In genomic region chr1:54716299-54717047, GRCh38 we compare ENCODE assay signal across 8 cellular contexts. TPM values are rescaled to one million over a fixed set of nuclear protein-coding genes. Genes with fewer than 3 reads are reported as not detected.
DNase-seq lines count a peak whose midpoint lies in the region; ATAC-seq, FAIRE-seq and TF ChIP-seq lines count a peak whose summit lies in the region.

No MANE protein-coding gene starts in this region.

- H3K27ac ChIP-seq in RWPE1 (peak overlapping the region; percentile 78), esophagus (ENCODE audit: low read depth in 2 of 2, low read length in 1 of 2) (peak overlapping the region in 1 of 2 donors; percentile 88), pancreas (no peak overlapping the region)

- no peaks in the 10 kb centered on the region for H3K27me3 ChIP-seq in esophagus (ENCODE audit: control insufficient read depth in 1 of 2, insufficient read depth in 2 of 2, low read length in 2 of 2)
- H3K27me3 ChIP-seq in pancreas, result no peaks in the 10 kb centered on the region

- H3K4me1 Mint-ChIP-seq in activated CD4-positive, alpha-beta T cell treated with anti-CD3 and anti-CD28 coated beads, Interleukin-2, amount 10 ng/mL, durations not matched to agents 7 days and 5 days, result peaks cover 29% of the 10 kb centered on the region

- intact Hi-C loops in pancreas (cut with DNase I), result no loop called here

- WGBS in esophagus, 2 donors, result 26 to 27% methylated on average over 8 of the region's 8 CpGs
- WGBS in pancreas, 2 donors, result 23 to 25% methylated on average over 8 of the region's 8 CpGs

- FAIRE-seq in pancreas (lab: Jason Lieb, UNC), result no peak

- H3K4me3 ChIP-seq in esophagus (ENCODE audit: low read depth in 1 of 2, low read length in 2 of 2), result peak overlapping the region; percentile 82 to 86
- H3K4me3 ChIP-seq in pancreas, result peak overlapping the region; percentile 76 to 90 (median 83)

- H3K27me3 Mint-ChIP-seq in activated CD4-positive, alpha-beta T cell treated with anti-CD3 and anti-CD28 coated beads, Interleukin-2, amount 10 ng/mL, durations not matched to agents 7 days and 5 days, result no peaks in the 10 kb centered on the region

- CTCF ChIA-PET in activated CD4-positive, alpha-beta T cell treated with anti-CD3 and anti-CD28 coated beads, Interleukin-2, amount 10 ng/mL, durations not matched to agents 7 days and 5 days (lab: Charles Lee), result interaction anchor here (1.0 to 1.8 kb wide), 4 partner anchors 12 to 79 kb away, joined by 3 to 4 read pairs (median 4); no protein-coding TSS in a partner anchor
- CTCF ChIA-PET in RWPE1 (lab: Yijun Ruan, JAX), result interaction anchor here (1.2 kb wide), 1 partner anchor 84 kb away, joined by 5 read pairs; the partner anchor contains the start of gene TTC22

- H3K27ac Mint-ChIP-seq in activated CD4-positive, alpha-beta T cell treated with anti-CD3 and anti-CD28 coated beads, Interleukin-2, amount 10 ng/mL, durations not matched to agents 7 days and 5 days, result peak overlapping the region; percentile 89

- DNase-seq in activated CD4-positive, alpha-beta T cell treated with anti-CD3 and anti-CD28 coated beads, Interleukin-2, amount 10 ng/mL, durations not matched to agents 7 days and 5 days, result no peak
- DNase-seq in activated CD4-positive, alpha-beta T cell treated with anti-CD3 and anti-CD28 coated beads, Interleukin-2, amount 50 U/mL, for 4 hours, result no peak
- DNase-seq in RWPE1 (ENCODE audit: low spot score) (peak; percentile 50), pancreas (no peak), GF-D8 (lab: John Stamatoyannopoulos, UW) (no peak), hepatic stellate cell (ENCODE audit: low spot score) (no peak)
- DNase-seq in NK-92 treated with Interleukin-12 subunit alpha and Interleukin-12 subunit beta, amount 100 ng/mL, for 24 hours (lab: John Stamatoyannopoulos, UW), result no peak

- TF ChIP-seq CTCF in RWPE1 (conservative IDR thresholded peaks at IDR 0.05; ENCODE audit: low read depth) (no peak), pancreas (IDR thresholded peaks at IDR 0.05) (no peak)

- H3K9me3 ChIP-seq in esophagus (ENCODE audit: control insufficient read depth in 2 of 2, insufficient read depth in 1 of 2, low read depth in 1 of 2, low read length in 1 of 2) (no peaks in the 10 kb centered on the region), pancreas (no peaks in the 10 kb centered on the region)

- peak in 1 of 4 donors; percentile 3 for ATAC-seq in pancreas

- H3K4me1 ChIP-seq in esophagus (ENCODE audit: control insufficient read depth in 2 of 2, insufficient read depth in 2 of 2, low read length in 1 of 2) (peaks cover 0 to 4% of the 10 kb centered on the region in 2 donors), pancreas (peaks cover 0 to 3% (median 0%) of the 10 kb centered on the region in 3 donors)

- H3K4me3 Mint-ChIP-seq in activated CD4-positive, alpha-beta T cell treated with anti-CD3 and anti-CD28 coated beads, Interleukin-2, amount 10 ng/mL, durations not matched to agents 7 days and 5 days, result peak overlapping the region; percentile 87

- peaks cover 13% of the 10 kb centered on the region for H3K36me3 Mint-ChIP-seq in activated CD4-positive, alpha-beta T cell treated with anti-CD3 and anti-CD28 coated beads, Interleukin-2, amount 10 ng/mL, durations not matched to agents 7 days and 5 days (ENCODE audit: low read depth)

- H3K36me3 ChIP-seq in esophagus (ENCODE audit: control insufficient read depth in 2 of 2, insufficient read depth in 2 of 2, low read length in 1 of 2) (peaks cover 0 to 3% of the 10 kb centered on the region in 2 donors), pancreas (no peaks in the 10 kb centered on the region)

- H3K9me3 Mint-ChIP-seq in activated CD4-positive, alpha-beta T cell treated with anti-CD3 and anti-CD28 coated beads, Interleukin-2, amount 10 ng/mL, durations not matched to agents 7 days and 5 days, result no peaks in the 10 kb centered on the region

- POLR2A ChIA-PET in activated CD4-positive, alpha-beta T cell treated with anti-CD3 and anti-CD28 coated beads, Interleukin-2, amount 10 ng/mL, durations not matched to agents 7 days and 5 days (lab: Charles Lee), result no interaction called here
- POLR2A ChIA-PET in RWPE1 (lab: Yijun Ruan, JAX; ENCODE audit: low non-redundant PET), result no interaction called here

RNA-seq across cellular contexts. Expression of gene TTC4, which starts 0.8 kb away (rescaled TPM):
- total RNA-seq in activated CD4-positive, alpha-beta T cell treated with anti-CD3 and anti-CD28 coated beads, Interleukin-2, amount 10 ng/mL, durations not matched to agents 7 days and 5 days, result 10 to 100 TPM; 18.4 to 19.5 TPM
- 10 to 100 TPM in 1 of 2 donors, 1 to 10 TPM in 1; 7.7 to 12.5 TPM for polyA plus RNA-seq in esophagus
- total RNA-seq in pancreas, result 1 to 10 TPM; 4.5 to 9.9 (median 7.2) TPM
- polyA plus RNA-seq in pancreas, result 10 to 100 TPM in 1 of 2 donors, 1 to 10 TPM in 1; 7.3 to 14.4 TPM

RNA-seq across cellular contexts. Expression of gene PARS2, which starts 47.9 kb away (rescaled TPM):
- 1 to 10 TPM; 3.2 to 4.3 TPM for total RNA-seq in activated CD4-positive, alpha-beta T cell treated with anti-CD3 and anti-CD28 coated beads, Interleukin-2, amount 10 ng/mL, durations not matched to agents 7 days and 5 days
- polyA plus RNA-seq in esophagus, result 1 to 10 TPM; 1.5 to 2.5 TPM
- total RNA-seq in pancreas, result 1 to 10 TPM; 1.0 to 3.6 (median 2.3) TPM
- polyA plus RNA-seq in pancreas, result 1 to 10 TPM in 1 of 2 donors, under 1 TPM in 1; 0.61 to 1.7 TPM
